ENCODE assay signal across 8 cellular contexts in genomic region chr14:68938515-68939423, GRCh38. TPM values are rescaled to one million over a fixed set of nuclear protein-coding genes. Genes with fewer than 3 reads are reported as not detected.
A peak's percentile ranks its signal among the peaks of the same experiment; 100 is the strongest.
DNase-seq lines count a peak whose midpoint lies in the region; ATAC-seq and TF ChIP-seq lines count a peak whose summit lies in the region.

No MANE protein-coding gene starts in this region.

- peak overlapping the region; percentile 18 to 92 (median 90) for H3K27ac Mint-ChIP-seq in brain

- TF ChIP-seq POLR2A in testis (IDR thresholded peaks at IDR 0.05), result no peak

- in situ Hi-C loops in GM13976 (cut with MboI; ENCODE audit: low sequenced_read_pairs, unreplicated experiment), result no loop called here

- H3K4me3 ChIP-seq in testis, result no peak overlapping the region

- H3K9me3 Mint-ChIP-seq in brain, result no peaks in the 10 kb centered on the region

- H3K4me3 Mint-ChIP-seq in brain, result peak overlapping the region in 3 of 5 experiments; percentile 23 to 52 (median 39)

- H3K27me3 Mint-ChIP-seq in brain, result no peaks in the 10 kb centered on the region

- peak; percentile 77 for DNase-seq in LoVo (ENCODE audit: low spot score)
- DNase-seq in left lobe of liver (ENCODE audit: low spot score), result peak; percentile 89
- no peak for DNase-seq in testis
- DNase-seq in activated CD8-positive, alpha-beta memory T cell treated with anti-CD3 and anti-CD28 coated beads, Interleukin-2, amount 50 U/mL, for 4 hours, result no peak
- DNase-seq in activated effector memory CD4-positive, alpha-beta T cell treated with Interleukin-2 at 50 U/mL for 16 hours, result no peak
- DNase-seq in DMS 273 (lab: John Stamatoyannopoulos, UW; ENCODE audit: unreplicated experiment), result no peak
- DNase-seq in GM13976 (ENCODE audit: low spot score), result no peak

- H3K9me3 ChIP-seq in testis, result no peaks in the 10 kb centered on the region

- no peaks in the 10 kb centered on the region for H3K36me3 ChIP-seq in testis (ENCODE audit: low read depth, missing control alignments)

- peaks cover 93% of the 10 kb centered on the region for H3K4me1 Mint-ChIP-seq in brain

- no peaks in the 10 kb centered on the region for H3K27me3 ChIP-seq in testis

- 71 to 82% methylated on average over 8 of the region's 8 CpGs for WGBS in testis, 2 donors

- intact Hi-C loops in testis (cut with DNase I; ENCODE audit: low total_unique reads), result no loop called here

- H3K27ac ChIP-seq in testis, result peak overlapping the region; percentile 10 to 77

- H3K36me3 Mint-ChIP-seq in brain, result no peaks in the 10 kb centered on the region

- H3K4me1 ChIP-seq in testis, result peaks cover 34% of the 10 kb centered on the region

- TF ChIP-seq CTCF in brain (conservative IDR thresholded peaks at IDR 0.05) (no peak), testis (IDR thresholded peaks at IDR 0.05) (no peak), GM13976 (IDR thresholded peaks at IDR 0.05; ENCODE audit: borderline replicate concordance, control extremely low read depth, extremely low read depth, insufficient read depth, missing control alignments) (no peak)

- ATAC-seq in left lobe of liver, result peak; percentile 59

RNA-seq across cellular contexts. Expression of gene ACTN1, which starts 40.3 kb away (rescaled TPM):
- polyA plus RNA-seq in brain (ENCODE audit: insufficient read depth, low read depth, low replicate concordance), result 84.2 TPM
- 60.1 TPM for total RNA-seq in left lobe of liver
- 10 to 100 TPM; 51.0 to 69.5 TPM for total RNA-seq in testis
- 82.3 TPM for polyA plus RNA-seq in testis (ENCODE audit: insufficient read depth, low read depth, low replicate concordance)

Comparison
In these comparisons a context has a peak if more than half of its experiments do, and no peak if none do; other contexts are left out.
1. DNase-seq: peak in LoVo (single experiment) and left lobe of liver (single experiment); none in testis (single experiment), activated CD8-positive, alpha-beta memory T cell treated with anti-CD3 and anti-CD28 coated beads, Interleukin-2, amount 50 U/mL, for 4 hours (single experiment), activated effector memory CD4-positive, alpha-beta T cell treated with Interleukin-2 at 50 U/mL for 16 hours (single experiment), DMS 273 (single experiment) and GM13976 (single experiment).